In the genomic region with DNA sequence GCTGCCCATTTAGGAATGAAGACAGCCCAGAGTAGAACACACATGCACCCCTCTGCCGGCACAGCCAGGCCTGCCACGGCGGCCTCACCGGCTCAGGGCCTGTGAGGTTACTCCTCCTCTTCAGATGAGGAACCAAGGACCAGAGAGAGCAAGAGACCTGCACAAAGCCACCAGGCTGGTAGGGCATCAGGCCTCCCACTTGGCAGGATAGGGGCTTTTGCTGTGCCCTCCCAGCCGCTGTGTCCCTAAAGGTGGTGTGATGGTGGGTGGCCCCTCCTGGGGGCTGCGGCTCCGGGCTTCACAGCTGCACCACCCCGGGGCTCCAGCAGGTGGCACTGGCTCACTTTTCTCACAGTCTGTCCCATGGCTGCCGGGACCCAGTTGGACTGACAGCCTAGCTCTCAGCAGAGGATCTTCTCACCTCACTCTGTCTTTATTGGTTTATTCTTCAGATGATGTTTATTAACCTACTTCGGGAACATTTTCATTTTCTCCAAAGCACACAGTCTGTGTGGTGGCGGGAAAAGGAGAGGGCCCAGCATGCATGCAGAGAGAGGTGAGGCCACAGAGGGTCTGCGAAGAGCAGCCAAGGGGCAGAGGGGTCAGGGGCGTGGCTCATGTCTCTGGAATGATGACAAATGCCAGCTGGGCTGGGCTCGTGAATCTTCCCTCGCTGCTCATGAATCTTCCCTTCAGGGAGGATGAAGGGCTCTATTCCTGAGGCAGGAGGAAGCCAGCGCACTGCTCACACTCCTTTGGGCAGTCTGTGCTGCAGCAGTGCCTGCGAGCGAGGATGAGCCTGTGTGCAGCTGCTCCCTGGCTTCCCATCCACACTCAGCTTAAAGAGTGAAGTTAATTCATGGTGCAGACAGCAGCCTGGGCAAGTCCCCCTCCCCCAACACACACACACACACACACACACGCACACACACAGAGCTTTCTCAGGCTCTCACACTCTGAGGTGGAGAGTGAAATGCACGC, we compare ENCODE assay signal across 8 cellular contexts.
DNase-seq lines count a peak whose midpoint lies in the region; ATAC-seq and TF ChIP-seq lines count a peak whose summit lies in the region.

No MANE protein-coding gene starts in this region.

- peaks cover 19% of the 10 kb centered on the region for H3K4me1 Mint-ChIP-seq in osteocyte (ENCODE audit: unreplicated experiment)

- intact Hi-C loops in thyroid gland (cut with DNase I): loop anchor here (10.0 kb wide), 1 partner anchor 575 kb away; no protein-coding TSS in a partner anchor

- ATAC-seq in RWPE2 (ENCODE audit: low read depth) (peak; percentile 78), HG02885 (IDR thresholded peaks at IDR 0.05; ENCODE audit: poor library complexity, unreplicated experiment) (no peak)

- H3K4me3 ChIP-seq in HL-60 (replicated peaks; ENCODE audit: insufficient read depth, low read length) (no peak overlapping the region), RWPE2 (ENCODE audit: severe bottlenecking) (no peak overlapping the region), thyroid gland (replicated peaks in 1 of 3) (no peak overlapping the region)

- H3K27ac ChIP-seq in HL-60 (replicated peaks) (no peak overlapping the region), RWPE2 (ENCODE audit: poor library complexity, severe bottlenecking) (no peak overlapping the region), thyroid gland (peak overlapping the region in 1 of 3 donors; percentile 5)

- H3K9me3 ChIP-seq in RWPE2 (ENCODE audit: severe bottlenecking) (no peaks in the 10 kb centered on the region), thyroid gland (no peaks in the 10 kb centered on the region)

- TF ChIP-seq POLR2A in thyroid gland (IDR thresholded peaks at IDR 0.05): no peak

- no peaks in the 10 kb centered on the region for H3K4me1 ChIP-seq in RWPE2 (ENCODE audit: insufficient read depth, poor library complexity, severe bottlenecking)
- H3K4me1 ChIP-seq in thyroid gland: peaks cover 9 to 37% of the 10 kb centered on the region in 2 donors

- TF ChIP-seq CTCF in HL-60 (IDR thresholded peaks at IDR 0.05; ENCODE audit: insufficient read depth, low read length): peak; percentile 93
- TF ChIP-seq CTCF in RWPE2 (IDR thresholded peaks at IDR 0.05; ENCODE audit: poor library complexity, severe bottlenecking): peak; percentile 93
- peak; percentile 96 for TF ChIP-seq CTCF in osteocyte (IDR thresholded peaks at IDR 0.05)
- peak; percentile 79 to 97 (median 82) for TF ChIP-seq CTCF in thyroid gland (IDR thresholded peaks at IDR 0.05)

- H3K36me3 ChIP-seq in RWPE2 (ENCODE audit: low read depth): no peaks in the 10 kb centered on the region
- H3K36me3 ChIP-seq in thyroid gland: no peaks in the 10 kb centered on the region

- no peaks in the 10 kb centered on the region for H3K9me3 Mint-ChIP-seq in osteocyte (ENCODE audit: unreplicated experiment)

- no peaks in the 10 kb centered on the region for H3K27me3 ChIP-seq in HL-60 (ENCODE audit: insufficient read depth, poor library complexity, severe bottlenecking)
- no peaks in the 10 kb centered on the region for H3K27me3 ChIP-seq in RWPE2 (ENCODE audit: insufficient read depth, poor library complexity, severe bottlenecking)
- no peaks in the 10 kb centered on the region for H3K27me3 ChIP-seq in thyroid gland

- DNase-seq in DMS153 (lab: John Stamatoyannopoulos, UW) (peak; percentile 32), HL-60 (ENCODE audit: low read depth in 1 of 2, low spot score in 1 of 2) (peak in 1 of 2 experiments; percentile 52), RWPE2 (ENCODE audit: low spot score) (no peak), globus pallidus (ENCODE audit: low spot score) (peak; percentile 52), osteocyte (ENCODE audit: extremely low spot score, unreplicated experiment) (peak; percentile 92), thyroid gland (peak; percentile 64 to 66)
- DNase-seq in activated gamma-delta T cell treated with anti-CD3 and anti-CD28 coated beads, Interleukin-2, amount 50 U/mL, for 16 hours (ENCODE audit: low read depth): peak; percentile 45

- H3K36me3 Mint-ChIP-seq in osteocyte (ENCODE audit: unreplicated experiment): peaks cover 8% of the 10 kb centered on the region

- H3K4me3 Mint-ChIP-seq in osteocyte (ENCODE audit: unreplicated experiment): peak overlapping the region; percentile 61

- no peaks in the 10 kb centered on the region for H3K27me3 Mint-ChIP-seq in osteocyte (ENCODE audit: unreplicated experiment)

- 64 to 65% methylated on average over 13 to 18 of the region's 20 CpGs for whole genome bisulfite sequencing in thyroid gland, 2 donors

- H3K27ac Mint-ChIP-seq in osteocyte (ENCODE audit: unreplicated experiment): peak overlapping the region; percentile 46
